Comparison of ENCODE assay signal across 13 cellular contexts in genomic region chr3:157066335-157067071, GRCh38.
DNase-seq lines count a peak whose midpoint lies in the region; ATAC-seq and TF ChIP-seq lines count a peak whose summit lies in the region.
"Had no signal": no experiment of that assay in that cellular context is flagged by ENCODE, and none has a peak within 500 bp of the region (broad histone marks: within the 10 kb centered on the region; RNA-seq: fewer than 3 reads in every experiment).

No MANE protein-coding gene starts in this region.

- no peaks in the 10 kb centered on the region for H3K9me3 ChIP-seq in testis
- H3K9me3 ChIP-seq: Caco-2, thoracic aorta had no signal

- no peak overlapping the region for H4K8ac ChIP-seq in mesendoderm (ENCODE audit: low read depth, low read length)

- no peak overlapping the region for H3K23ac ChIP-seq in mesendoderm (ENCODE audit: low read length)

- peak overlapping the region; percentile 81 for H3K27ac ChIP-seq in caudate nucleus (ENCODE audit: low read depth, low read length)
- H3K27ac ChIP-seq in mesendoderm (ENCODE audit: low read depth, low read length): no peak overlapping the region
- no peak overlapping the region for H3K27ac ChIP-seq in RWPE1
- H3K27ac ChIP-seq in testis: no peak overlapping the region
- H3K27ac ChIP-seq: thoracic aorta had no signal

- H2BK15ac ChIP-seq in mesendoderm (replicated peaks; ENCODE audit: low read depth): no peak overlapping the region

- no peak overlapping the region for H3K4ac ChIP-seq in mesendoderm (ENCODE audit: low read depth, low read length)

- DNase-seq in AG20443 (ENCODE audit: low spot score): peak; percentile 76
- peak; percentile 92 for DNase-seq in NCI-H1694 (lab: John Stamatoyannopoulos, UW)
- peak in 31 of 61 donors; percentile 3 to 76 (median 39) for DNase-seq in caudate nucleus (lab: John Stamatoyannopoulos, UW)
- no peak for DNase-seq in mesendoderm
- no peak for DNase-seq in RWPE1 (ENCODE audit: low spot score)
- DNase-seq in testis: no peak
- DNase-seq: Caco-2, KG1, NCI-H774 had no signal

- H3K79me1 ChIP-seq in mesendoderm (ENCODE audit: low read length): no peaks in the 10 kb centered on the region

- no peak overlapping the region for H3K56ac ChIP-seq in mesendoderm (ENCODE audit: low read length)

- TF ChIP-seq POLR2A in testis (IDR thresholded peaks at IDR 0.05): no peak

- no peak overlapping the region for H3K4me2 ChIP-seq in mesendoderm (ENCODE audit: low read length)

- POLR2A ChIA-PET in RWPE1 (lab: Yijun Ruan, JAX; ENCODE audit: low non-redundant PET): interaction anchor here (0.6 kb wide), 1 partner anchor 245 kb away, joined by 4 read pairs; no protein-coding TSS in a partner anchor

- H2BK120ac ChIP-seq in mesendoderm (ENCODE audit: low read depth, low read length): no peak overlapping the region

- H3K9ac ChIP-seq in mesendoderm (ENCODE audit: low read length): no peak overlapping the region

- H3K79me2 ChIP-seq in mesendoderm (ENCODE audit: control insufficient read depth, insufficient read depth, low read length): no peaks in the 10 kb centered on the region

- peak overlapping the region; percentile 13 for H2AK5ac ChIP-seq in mesendoderm (ENCODE audit: low read length)

- no peak overlapping the region for H2BK5ac ChIP-seq in mesendoderm (ENCODE audit: low read length)

- peaks cover 13% of the 10 kb centered on the region for H3K4me1 ChIP-seq in mesendoderm (ENCODE audit: control insufficient read depth, low read depth, low read length)
- peaks cover 4% of the 10 kb centered on the region for H3K4me1 ChIP-seq in testis
- H3K4me1 ChIP-seq: Caco-2 had no signal

- no peaks in the 10 kb centered on the region for H3K36me3 ChIP-seq in mesendoderm (ENCODE audit: control insufficient read depth, insufficient read depth, low read length)
- no peaks in the 10 kb centered on the region for H3K36me3 ChIP-seq in testis (ENCODE audit: low read depth, missing control alignments)
- H3K36me3 ChIP-seq: thoracic aorta had no signal

- H3K18ac ChIP-seq in mesendoderm (ENCODE audit: low read length): no peak overlapping the region

- TF ChIP-seq CTCF in RWPE1 (conservative IDR thresholded peaks at IDR 0.05; ENCODE audit: low read depth) (no peak), testis (IDR thresholded peaks at IDR 0.05) (no peak)

- WGBS in mesendoderm (ENCODE audit: extremely low coverage, insufficient coverage, low lambda C conversion rate): no CpG with 5 or more reads among the region's 11 CpGs
- WGBS in testis, 2 donors: 91 to 98% methylated on average over 5 to 11 of the region's 11 CpGs

- intact Hi-C loops in testis (cut with DNase I; ENCODE audit: low total_unique reads): no loop called here

- no peak for ATAC-seq in GM21825 (IDR thresholded peaks at IDR 0.05; ENCODE audit: unreplicated experiment)
- ATAC-seq in HG02610 (IDR thresholded peaks at IDR 0.05; ENCODE audit: unreplicated experiment): no peak
- ATAC-seq: esophagus mucosa had no signal

- CTCF ChIA-PET in RWPE1 (lab: Yijun Ruan, JAX): interaction anchor here (0.7 kb wide), 1 partner anchor 92 kb away, joined by 3 read pairs; no protein-coding TSS in a partner anchor

- no peaks in the 10 kb centered on the region for H3K27me3 ChIP-seq in mesendoderm (ENCODE audit: insufficient read depth, low read length, poor library complexity)
- no peaks in the 10 kb centered on the region for H3K27me3 ChIP-seq in testis

- H4K5ac ChIP-seq in mesendoderm (ENCODE audit: low read length): no peak overlapping the region

- H3K4me3 ChIP-seq in mesendoderm (ENCODE audit: low read length) (no peak overlapping the region), testis (no peak overlapping the region)
- H3K4me3 ChIP-seq: thoracic aorta had no signal

Comparison
In these comparisons a context has a peak if more than half of its experiments do, and no peak if none do; other contexts are left out.
1. DNase-seq: peak in AG20443 (single experiment), NCI-H1694 (single experiment) and caudate nucleus (31 of 61); none in mesendoderm (single experiment), RWPE1 (single experiment) and testis (single experiment).